Comparison of ENCODE assay signal across 21 cellular contexts in genomic region chr22:26545827-26546226, GRCh38. TPM values are rescaled to one million over a fixed set of nuclear protein-coding genes. Genes with fewer than 3 reads are reported as not detected.
A peak's percentile ranks its signal among the peaks of the same experiment; 100 is the strongest.
DNase-seq lines count a peak whose midpoint lies in the region; ATAC-seq, FAIRE-seq and TF ChIP-seq lines count a peak whose summit lies in the region.
"Had no signal": no experiment of that assay in that cellular context is flagged by ENCODE, and none has a peak within 500 bp of the region (broad histone marks: within the 10 kb centered on the region; RNA-seq: fewer than 3 reads in every experiment).

No MANE protein-coding gene starts in this region.

- H2BK15ac ChIP-seq in IMR-90 (ENCODE audit: low read depth, low read length) (no peak overlapping the region), H1 (ENCODE audit: low read length) (no peak overlapping the region)

- H3K79me1 ChIP-seq in IMR-90 (ENCODE audit: low read depth in 1 of 2, low read length in 2 of 2) (peaks cover 25 to 73% of the 10 kb centered on the region in 2 experiments), H1 (ENCODE audit: low read depth, low read length) (peaks cover 16% of the 10 kb centered on the region)

- H3K9me1 ChIP-seq in IMR-90 (ENCODE audit: insufficient read depth, low read length): peaks cover 19% of the 10 kb centered on the region

- no peaks in the 10 kb centered on the region for H3K9me3 ChIP-seq in left ventricle myocardium inferior (replicated peaks)
- H3K9me3 ChIP-seq in IMR-90 (ENCODE audit: control insufficient read depth, insufficient read depth, low read length): no peaks in the 10 kb centered on the region
- no peaks in the 10 kb centered on the region for H3K9me3 ChIP-seq in H1 (ENCODE audit: insufficient read depth in 2 of 2, low read depth in 1 of 2, low read length in 1 of 2)
- no peaks in the 10 kb centered on the region for H3K9me3 ChIP-seq in upper lobe of left lung
- H3K9me3 ChIP-seq: adrenal gland, colonic mucosa, lower lobe of right lung had no signal

- peaks cover 0 to 71% of the 10 kb centered on the region in 2 experiments; a peak in 2 of 4 replicates for H3K79me2 ChIP-seq in H1 (ENCODE audit: control insufficient read depth in 1 of 2, insufficient read depth in 2 of 2, low read length in 2 of 2)

- TF ChIP-seq POLR2A in IMR-90 (IDR thresholded peaks at IDR 0.05; ENCODE audit: low read depth, low read length) (no peak), H1 (IDR thresholded peaks at IDR 0.05; ENCODE audit: control extremely low read depth in 1 of 2, low read depth in 2 of 2, low read length in 2 of 2) (no peak), upper lobe of left lung (IDR thresholded peaks at IDR 0.05) (no peak)

- no peak overlapping the region for H3K14ac ChIP-seq in IMR-90 (replicated peaks; ENCODE audit: low read depth, low read length)
- no peak overlapping the region for H3K14ac ChIP-seq in H1 (ENCODE audit: insufficient read length)

- H2BK120ac ChIP-seq in IMR-90 (ENCODE audit: low read depth, low read length) (no peak overlapping the region), H1 (replicated peaks; ENCODE audit: low read depth, low read length) (no peak overlapping the region)

- no peak overlapping the region for H4K91ac ChIP-seq in IMR-90 (ENCODE audit: insufficient read depth, low read depth, low read length)
- no peak overlapping the region for H4K91ac ChIP-seq in H1 (replicated peaks; ENCODE audit: insufficient read length, low read length)

- H2BK20ac ChIP-seq in IMR-90 (ENCODE audit: low read depth, low read length): no peak overlapping the region
- no peak overlapping the region for H2BK20ac ChIP-seq in H1 (ENCODE audit: low read length)

- H3K18ac ChIP-seq in IMR-90 (ENCODE audit: low read depth, low read length): no peak overlapping the region
- H3K18ac ChIP-seq in H1 (ENCODE audit: extremely low read depth, low read length): no peak overlapping the region

- intact Hi-C loops in left ventricle myocardium inferior (cut with micrococcal nuclease) (no loop called here), left ventricle myocardium superior (cut with micrococcal nuclease) (no loop called here), IMR-90 (cut with micrococcal nuclease) (no loop called here)

- H3K4ac ChIP-seq in IMR-90 (ENCODE audit: low read depth, low read length): no peak overlapping the region
- H3K4ac ChIP-seq in H1 (replicated peaks; ENCODE audit: insufficient read length, low read depth, low read length): no peak overlapping the region

- CTCF ChIA-PET in IMR-90 (lab: Yijun Ruan, JAX) (no interaction called here), H1 (lab: Charles Lee; ENCODE audit: partially characterized antibody) (interaction anchor here (0.8 to 2.1 kb wide), 3 partner anchors 9 to 120 kb away, joined by 4 to 5 read pairs (median 5); no protein-coding TSS in a partner anchor)

- H2BK5ac ChIP-seq in IMR-90 (ENCODE audit: low read depth, low read length, poor library complexity, severe bottlenecking) (no peak overlapping the region), H1 (ENCODE audit: low read depth, low read length) (no peak overlapping the region)

- TF ChIP-seq RAD21 in IMR-90 (IDR thresholded peaks at IDR 0.05; ENCODE audit: low read length) (no peak), H1 (IDR thresholded peaks at IDR 0.05 in 1 of 2, conservative IDR thresholded peaks at IDR 0.05 in 1 of 2; ENCODE audit: low read depth in 2 of 2, low read length in 2 of 2) (no peak)

- DNase-seq in left ventricle myocardium inferior (no peak), left ventricle myocardium superior (no peak), IMR-90 (no peak), H1 (ENCODE audit: low read depth in 1 of 2, low spot score in 2 of 2) (no peak), upper lobe of left lung (no peak), NCI-H524 (lab: John Stamatoyannopoulos, UW) (no peak), KBM-7 (no peak)
- DNase-seq: activated CD4-positive, alpha-beta T cell treated with anti-CD3 and anti-CD28 coated beads, Interleukin-2, amount 10 ng/mL, durations not matched to agents 7 days and 5 days; activated effector memory CD4-positive, alpha-beta T cell treated with anti-CD3 and anti-CD28 coated beads, Interleukin-2, amount 50 U/mL, for 16 hours; adrenal gland; colonic mucosa; HCEC 1CT; islet precursor cell; lower lobe of right lung; NCI-H1694; NCI-H774; RPMI8226; stimulated activated CD4-positive, alpha-beta T cell treated with anti-CD3 and anti-CD28 coated beads, Interleukin-1b, Interleukin-23, amount 100 ng/mL, for 48 hours had no signal

- dilution Hi-C loops in IMR-90 (cut with HindIII; ENCODE audit: low sequenced_read_pairs, unreplicated experiment): no loop called here

- H2AK5ac ChIP-seq in IMR-90 (ENCODE audit: low read depth, low read length) (no peak overlapping the region), H1 (ENCODE audit: low read depth, low read length) (no peak overlapping the region)

- in situ Hi-C loops in IMR-90 (cut with MboI; ENCODE audit: low sequenced_read_pairs) (no loop called here), KBM-7 (cut with MboI; ENCODE audit: low pct_unique_long_range_greater_than_20kb, low sequenced_read_pairs) (no loop called here)

- WGBS in IMR-90 (ENCODE audit: extremely low coverage in 2 of 2, insufficient read length in 1 of 2), 2 experiments: 100% methylated on average over 2 of the region's 5 CpGs; no CpG with 5 or more reads in 1 of the 2 experiments
- WGBS in H1 (ENCODE audit: extremely low coverage in 1 of 2, insufficient coverage in 1 of 2, insufficient read length in 1 of 2, insufficient replicate concordance in 2 of 2, low coverage in 1 of 2, low lambda C conversion rate in 2 of 2, missing lambda C conversion rate in 1 of 2), 2 experiments: 96% methylated on average over 5 of the region's 5 CpGs; no CpG with 5 or more reads in 1 of the 2 experiments
- WGBS in upper lobe of left lung, 2 donors: 69 to 89% methylated on average over 5 of the region's 5 CpGs

- H2BK12ac ChIP-seq in H1 (ENCODE audit: low read depth, low read length): no peak overlapping the region

- H4K20me1 ChIP-seq in IMR-90 (ENCODE audit: insufficient read depth, low read length) (no peaks in the 10 kb centered on the region), H1 (replicated peaks in 1 of 2; ENCODE audit: control insufficient read depth in 1 of 2, insufficient read depth in 2 of 2, low read length in 2 of 2) (peaks cover 0 to 10% of the 10 kb centered on the region in 2 experiments)

- TF ChIP-seq EP300 in H1 (IDR thresholded peaks at IDR 0.05; ENCODE audit: borderline replicate concordance in 1 of 2, low read depth in 2 of 2, low read length in 2 of 2) (no peak), upper lobe of left lung (IDR thresholded peaks at IDR 0.05) (no peak)

- H3K9ac ChIP-seq in IMR-90 (ENCODE audit: low read depth, low read length): no peak overlapping the region
- H3K9ac ChIP-seq in H1 (replicated peaks in 1 of 4; ENCODE audit: extremely low read depth in 1 of 4, low read depth in 3 of 4, low read length in 3 of 4): no peak overlapping the region

- TF ChIP-seq CTCF in left ventricle myocardium inferior (IDR thresholded peaks at IDR 0.05; ENCODE audit: borderline replicate concordance) (no peak), IMR-90 (conservative IDR thresholded peaks at IDR 0.05; ENCODE audit: low read depth, low read length) (no peak), H1 (IDR thresholded peaks at IDR 0.05; ENCODE audit: control extremely low read depth in 1 of 3, insufficient read depth in 1 of 3, low read depth in 1 of 3, low read length in 3 of 3) (no peak), upper lobe of left lung (IDR thresholded peaks at IDR 0.05) (no peak)

- BruUV-seq in IMR-90 (replicated peaks; lab: Mats Ljungman, UMichigan): no TSS peak

- H3K56ac ChIP-seq in IMR-90 (ENCODE audit: extremely low read depth, insufficient read depth, low read length) (no peak overlapping the region), H1 (replicated peaks; ENCODE audit: insufficient read length, low read depth, low read length) (peak overlapping the region; percentile 1)

- H3K27ac ChIP-seq in left ventricle myocardium inferior (replicated peaks): peak overlapping the region; percentile 89
- H3K27ac ChIP-seq in IMR-90 (ENCODE audit: insufficient read depth, low read length): no peak overlapping the region
- no peak overlapping the region for H3K27ac ChIP-seq in H1 (ENCODE audit: low read depth, low read length)
- peak overlapping the region in 3 of 4 donors; percentile 4 to 43 (median 24) for H3K27ac ChIP-seq in upper lobe of left lung
- H3K27ac ChIP-seq: adrenal gland, C4-2B, colonic mucosa, lower lobe of right lung, SK-N-MC, skin epidermis had no signal

- H4K8ac ChIP-seq in IMR-90 (ENCODE audit: low read depth in 2 of 2, low read length in 2 of 2): no peak overlapping the region
- no peak overlapping the region for H4K8ac ChIP-seq in H1 (ENCODE audit: extremely low read depth, insufficient read depth, low read length)

- no peak overlapping the region for H4K5ac ChIP-seq in IMR-90 (ENCODE audit: low read depth, low read length)
- no peak overlapping the region for H4K5ac ChIP-seq in H1 (ENCODE audit: insufficient read length, low read depth, low read length)

- H3K36me3 ChIP-seq in left ventricle myocardium inferior: peaks cover 10% of the 10 kb centered on the region
- H3K36me3 ChIP-seq in IMR-90 (ENCODE audit: control insufficient read depth, insufficient read depth, low read length): peaks cover 5% of the 10 kb centered on the region
- peaks cover 0 to 18% (median 6%) of the 10 kb centered on the region in 4 experiments; a peak in 6 of 8 replicates for H3K36me3 ChIP-seq in H1 (ENCODE audit: control insufficient read depth in 2 of 4, insufficient read depth in 4 of 4, low read length in 3 of 4)
- peaks cover 0 to 23% (median 14%) of the 10 kb centered on the region in 4 donors for H3K36me3 ChIP-seq in upper lobe of left lung
- H3K36me3 ChIP-seq: colonic mucosa had no signal

- POLR2A ChIA-PET in IMR-90 (lab: Charles Lee; ENCODE audit: unreplicated experiment) (interaction anchor here (1.0 kb wide), 1 partner anchor 24 kb away, joined by 5 read pairs; no protein-coding TSS in a partner anchor), H1 (lab: Charles Lee; ENCODE audit: partially characterized antibody) (interaction anchor here (0.7 to 1.2 kb wide), 4 partner anchors 18 to 101 kb away, joined by 3 to 4 read pairs (median 3); no protein-coding TSS in a partner anchor)

- H2AFZ ChIP-seq in IMR-90 (replicated peaks; ENCODE audit: low read length, poor library complexity) (no peak overlapping the region), H1 (ENCODE audit: low read length) (no peak overlapping the region)

- ATAC-seq in left ventricle myocardium superior: no peak
- no peak for ATAC-seq in IMR-90 (ENCODE audit: low read depth)
- ATAC-seq in upper lobe of left lung (ENCODE audit: low FRiP score in 2 of 2): no peak

- no peak overlapping the region for H3K4me2 ChIP-seq in IMR-90 (ENCODE audit: low read depth, low read length)
- H3K4me2 ChIP-seq in H1 (ENCODE audit: insufficient read depth in 1 of 2, low read depth in 2 of 2, low read length in 2 of 2): no peak overlapping the region

- H3K23ac ChIP-seq in IMR-90 (ENCODE audit: low read depth, low read length) (no peak overlapping the region), H1 (ENCODE audit: insufficient read length) (no peak overlapping the region)

- H2AK9ac ChIP-seq in IMR-90 (replicated peaks; ENCODE audit: low read depth, low read length, poor library complexity): no peak overlapping the region

- H3K4me1 ChIP-seq in left ventricle myocardium inferior (peaks cover 79% of the 10 kb centered on the region), IMR-90 (ENCODE audit: control insufficient read depth, insufficient read depth, low read length) (peaks cover 7% of the 10 kb centered on the region), H1 (replicated peaks in 1 of 4; ENCODE audit: control insufficient read depth in 3 of 4, insufficient read depth in 4 of 4, low read length in 3 of 4) (peaks cover 2 to 16% (median 9%) of the 10 kb centered on the region in 4 experiments; a peak in 6 of 7 replicates), upper lobe of left lung (peaks cover 14 to 59% (median 26%) of the 10 kb centered on the region in 4 donors)
- H3K4me1 ChIP-seq: colonic mucosa had no signal

- H3K27me3 ChIP-seq in left ventricle myocardium inferior (ENCODE audit: low read depth) (no peaks in the 10 kb centered on the region), IMR-90 (ENCODE audit: control insufficient read depth, insufficient read depth, low read length) (no peaks in the 10 kb centered on the region), H1 (replicated peaks in 1 of 4; ENCODE audit: control insufficient read depth in 3 of 4, extremely low read depth in 1 of 4, insufficient read depth in 3 of 4, low read length in 3 of 4) (no peaks in the 10 kb centered on the region), upper lobe of left lung (no peaks in the 10 kb centered on the region)
- H3K27me3 ChIP-seq: adrenal gland, colonic mucosa had no signal

- FAIRE-seq in H1 (lab: Jason Lieb, UNC): no peak

- H3K23me2 ChIP-seq in H1 (ENCODE audit: low read depth, low read length): peaks cover 1% of the 10 kb centered on the region; the same call in 1 of the 2 replicates

- H3K4me3 ChIP-seq in left ventricle myocardium inferior (no peak overlapping the region), IMR-90 (ENCODE audit: insufficient read depth, low read depth, low read length) (no peak overlapping the region), H1 (ENCODE audit: extremely low read depth in 1 of 4, insufficient read depth in 2 of 4, low read depth in 3 of 4, low read length in 4 of 4) (no peak overlapping the region), upper lobe of left lung (no peak overlapping the region)
- H3K4me3 ChIP-seq: adrenal gland, colonic mucosa, lower lobe of right lung, SK-N-MC, skin epidermis had no signal

RNA-seq across cellular contexts. Expression of gene TFIP11, which starts 33.6 kb away (rescaled TPM):
- total RNA-seq in left ventricle myocardium inferior: 25.7 TPM
- 22.3 TPM for total RNA-seq in left ventricle myocardium superior
- total RNA-seq in IMR-90 (2012; rRNA removed): 37.5 and 43.2 TPM in 2 replicates
- 22.5 and 23.6 TPM in 2 replicates for polyA plus RNA-seq in IMR-90 (2012; rRNA removed)
- 16.0 and 16.7 TPM in 2 replicates for polyA plus RNA-seq in IMR-90 (2012; cell fraction: cytosol; rRNA removed)
- 35.1 and 48.4 TPM in 2 replicates for polyA plus RNA-seq in IMR-90 (2012; cell fraction: nucleus; rRNA removed; ENCODE audit: low replicate concordance)
- 23.9 and 28.3 TPM in 2 replicates for total RNA-seq in H1 (2021; fragmentation: NEBNext Ultra II Directional; extraction: Animal tissue kit (Norgen Biotek cat#: 25700))
- 18.1 and 18.4 TPM in 2 replicates for polyA plus RNA-seq in H1 (2011; rRNA removed)
- polyA plus RNA-seq in H1 (2011; cell fraction: cytosol; rRNA removed): 23.4 TPM
- 26.2 TPM for polyA plus RNA-seq in H1 (2011; cell fraction: nucleus; rRNA removed)
- 24.2 to 28.8 TPM (median 27.7 TPM) in 4 replicates for polyA plus RNA-seq in H1 (2012, experiment 1 of 2)
- 10.5 TPM for polyA plus RNA-seq in H1 (2012, experiment 2 of 2)
- polyA plus RNA-seq in H1 (2013, experiment 1 of 2): 11.5 TPM
- 9.4 TPM for polyA plus RNA-seq in H1 (2013, experiment 2 of 2)
- 37.2 and 40.4 TPM in 2 replicates for polyA minus RNA-seq in H1 (2011; rRNA and poly(A)+ RNA removed)
- polyA minus RNA-seq in H1 (2011; cell fraction: cytosol; rRNA and poly(A)+ RNA removed): 18.1 TPM
- 27.6 TPM for polyA minus RNA-seq in H1 (2011; cell fraction: nucleus; rRNA and poly(A)+ RNA removed)
- total RNA-seq in upper lobe of left lung: 10 to 100 TPM; 26.3 to 37.7 (median 32.6) TPM

RNA-seq across cellular contexts. Expression of gene TPST2, which starts 44.1 kb away (rescaled TPM):
- 28.5 TPM for total RNA-seq in left ventricle myocardium inferior
- 27.1 TPM for total RNA-seq in left ventricle myocardium superior
- 41.7 and 42.5 TPM in 2 replicates for total RNA-seq in IMR-90 (2012; rRNA removed)
- 63.6 and 81.1 TPM in 2 replicates for polyA plus RNA-seq in IMR-90 (2012; rRNA removed)
- 84.8 and 101 TPM in 2 replicates for polyA plus RNA-seq in IMR-90 (2012; cell fraction: cytosol; rRNA removed)
- 50.0 and 85.2 TPM in 2 replicates for polyA plus RNA-seq in IMR-90 (2012; cell fraction: nucleus; rRNA removed; ENCODE audit: low replicate concordance)
- 58.8 and 62.1 TPM in 2 replicates for total RNA-seq in H1 (2021; fragmentation: NEBNext Ultra II Directional; extraction: Animal tissue kit (Norgen Biotek cat#: 25700))
- 143 and 162 TPM in 2 replicates for polyA plus RNA-seq in H1 (2011; rRNA removed)
- 134 TPM for polyA plus RNA-seq in H1 (2011; cell fraction: cytosol; rRNA removed)
- polyA plus RNA-seq in H1 (2011; cell fraction: nucleus; rRNA removed): 139 TPM
- 52.5 to 56.1 TPM (median 54.1 TPM) in 4 replicates for polyA plus RNA-seq in H1 (2012, experiment 1 of 2)
- 69.0 TPM for polyA plus RNA-seq in H1 (2012, experiment 2 of 2)
- 93.0 TPM for polyA plus RNA-seq in H1 (2013, experiment 1 of 2)
- 95.7 TPM for polyA plus RNA-seq in H1 (2013, experiment 2 of 2)
- polyA minus RNA-seq in H1 (2011; rRNA and poly(A)+ RNA removed): 80.0 and 85.9 TPM in 2 replicates
- 59.8 TPM for polyA minus RNA-seq in H1 (2011; cell fraction: cytosol; rRNA and poly(A)+ RNA removed)
- polyA minus RNA-seq in H1 (2011; cell fraction: nucleus; rRNA and poly(A)+ RNA removed): 63.8 TPM
- 100 to 1,000 TPM in 2 of 6 donors, 10 to 100 TPM in 4; 50.5 to 253 (median 95.8) TPM for total RNA-seq in upper lobe of left lung

Comparison
In these comparisons a context has a peak if more than half of its experiments do, and no peak if none do; other contexts are left out.
1. H3K27ac ChIP-seq: peak in left ventricle myocardium inferior (single experiment) and upper lobe of left lung (3 of 4); none in IMR-90 (single experiment) and H1 (single experiment).